Comparison of ENCODE assay signal across 8 cellular contexts in genomic region chr2:53821810-53822209, GRCh38.
"Had no signal": no experiment of that assay in that cellular context is flagged by ENCODE, and none has a peak within 500 bp of the region (broad histone marks: within the 10 kb centered on the region; RNA-seq: fewer than 3 reads in every experiment).

No MANE protein-coding gene starts in this region.

- H3K27ac Mint-ChIP-seq: GM23338, HFFc6, IgD-negative memory B cell had no signal

- H3K4me3 Mint-ChIP-seq: GM23338, HFFc6, IgD-negative memory B cell had no signal

- DNase-seq: H7, HFFc6, KBM-7 had no signal

- H3K4me3 ChIP-seq: GM23338, HAP-1 had no signal

- H3K9me3 Mint-ChIP-seq: GM23338, HFFc6, IgD-negative memory B cell had no signal

- H3K36me3 ChIP-seq: HAP-1 had no signal

- H3K4me1 ChIP-seq: HAP-1 had no signal

- H3K36me3 Mint-ChIP-seq: IgD-negative memory B cell had no signal

- H3K9me3 ChIP-seq: HAP-1 had no signal

- H3K27ac ChIP-seq: KMS-11 had no signal

- ATAC-seq: GM23338, HCT116 had no signal

- H3K27me3 Mint-ChIP-seq: IgD-negative memory B cell had no signal
